9 cellular contexts compared by ENCODE assay signal in genomic region chr9:137128158-137129088, GRCh38. TPM values are rescaled to one million over a fixed set of nuclear protein-coding genes. Genes with fewer than 3 reads are reported as not detected.
A peak's percentile ranks its signal among the peaks of the same experiment; 100 is the strongest.
DNase-seq lines count a peak whose midpoint lies in the region; ATAC-seq and TF ChIP-seq lines count a peak whose summit lies in the region.
"Had no signal": no experiment of that assay in that cellular context is flagged by ENCODE, and none has a peak within 500 bp of the region (broad histone marks: within the 10 kb centered on the region; RNA-seq: fewer than 3 reads in every experiment).

No MANE protein-coding gene starts in this region.

- peak in 1 of 2 donors; percentile 3 for ATAC-seq in naive B cell (ENCODE audit: low read depth in 2 of 2)
- no peak for ATAC-seq in activated CD4-positive, CD25-positive, alpha-beta regulatory T cell treated with anti-CD3 and anti-CD28 coated beads, Interleukin-2, amount 50 U/mL, for 24 hours

- H3K4me3 ChIP-seq in GM12865 (ENCODE audit: low read depth, low read length): peak overlapping the region; percentile 78

- no peak for DNase-seq in GM12865 (ENCODE audit: low read depth)
- peak; percentile 29 for DNase-seq in LHCN-M2 (ENCODE audit: low read depth)
- peak; percentile 18 for DNase-seq in MCF 10A (ENCODE audit: unreplicated experiment)
- no peak for DNase-seq in naive B cell
- DNase-seq in SHP77 (lab: John Stamatoyannopoulos, UW): no peak
- no peak for DNase-seq in mesenteric fat pad (ENCODE audit: low spot score)
- no peak for DNase-seq in ecto neural progenitor cell (ENCODE audit: low spot score)

- H3K27me3 Mint-ChIP-seq in MCF 10A (ENCODE audit: insufficient read depth, unreplicated experiment) (no peaks in the 10 kb centered on the region), naive B cell (peaks cover 0 to 4% (median 0%) of the 10 kb centered on the region in 3 donors)

- TF ChIP-seq CTCF in GM12865 (IDR thresholded peaks at IDR 0.05; ENCODE audit: insufficient read depth, low read depth, low read length, missing control alignments) (no peak), MCF 10A (IDR thresholded peaks at IDR 0.05; ENCODE audit: unreplicated experiment) (no peak)

- POLR2A ChIA-PET in MCF 10A (lab: Yijun Ruan, JAX): interaction anchor here (0.6 to 3.6 kb wide), 23 partner anchors 13 to 479 kb away, joined by 3 to 30 read pairs (median 6); partner anchors contain the start of genes ANAPC2, CLIC3, EXD3 and MAN1B1

- H3K4me3 Mint-ChIP-seq in MCF 10A (ENCODE audit: unreplicated experiment) (peak overlapping the region; percentile 77), naive B cell (peak overlapping the region; percentile 85 to 99 (median 93))

- H3K4me1 Mint-ChIP-seq in MCF 10A (ENCODE audit: insufficient read depth, unreplicated experiment) (peaks cover 18% of the 10 kb centered on the region), naive B cell (peaks cover 29 to 43% (median 34%) of the 10 kb centered on the region in 3 donors)

- CTCF ChIA-PET in MCF 10A (lab: Yijun Ruan, JAX): interaction anchor here (1.0 to 2.2 kb wide), 7 partner anchors 73 to 128 kb away, joined by 3 to 9 read pairs (median 5); partner anchors contain the start of genes CYSRT1, RNF224 and TPRN

- intact Hi-C loops in MCF 10A (cut with micrococcal nuclease): no loop called here

- peaks cover 9% of the 10 kb centered on the region for H3K36me3 Mint-ChIP-seq in MCF 10A (ENCODE audit: insufficient read depth, unreplicated experiment)
- no peaks in the 10 kb centered on the region for H3K36me3 Mint-ChIP-seq in naive B cell

- no peaks in the 10 kb centered on the region for H3K9me3 Mint-ChIP-seq in MCF 10A (ENCODE audit: unreplicated experiment)
- H3K9me3 Mint-ChIP-seq in naive B cell: peaks cover 0 to 2% (median 0%) of the 10 kb centered on the region in 7 donors

- TSS peak; percentile 49 for BruUV-seq in MCF 10A (replicated peaks; lab: Mats Ljungman, UMichigan)

- peak overlapping the region; percentile 77 for H3K27ac Mint-ChIP-seq in MCF 10A (ENCODE audit: low read depth, unreplicated experiment)
- peak overlapping the region; percentile 91 to 100 (median 98) for H3K27ac Mint-ChIP-seq in naive B cell

RNA-seq across cellular contexts. Expression of gene GRIN1, which starts 10.5 kb away (rescaled TPM):
- total RNA-seq in LHCN-M2 (2014; rRNA removed) (0.29 TPM in 1 of 2 replicates, not detected in the other), MCF 10A (2022) (0.61 and 1.4 TPM in 2 replicates), mesenteric fat pad (not detected)
- polyA plus RNA-seq in LHCN-M2 (2012): 0.21 TPM
- not detected for polyA plus RNA-seq in naive B cell (ENCODE audit: low read depth in 6 of 6)

RNA-seq across cellular contexts. Expression of gene DPP7, which starts 13.9 kb away (rescaled TPM):
- total RNA-seq in LHCN-M2 (2014; rRNA removed) (81.8 and 91.5 TPM in 2 replicates), MCF 10A (2022) (139 and 157 TPM in 2 replicates), mesenteric fat pad (150 TPM)
- 92.4 TPM for polyA plus RNA-seq in LHCN-M2 (2012)
- 100 to 1,000 TPM in 4 of 6 donors, 10 to 100 TPM in 2; 71.5 to 142 (median 102) TPM for polyA plus RNA-seq in naive B cell (ENCODE audit: low read depth in 6 of 6)

RNA-seq across cellular contexts. Expression of gene LRRC26, which starts 41.4 kb away (rescaled TPM):
- total RNA-seq in LHCN-M2 (2014; rRNA removed) (not detected in 2 replicates), MCF 10A (2022) (not detected in 2 replicates), mesenteric fat pad (not detected)
- polyA plus RNA-seq in LHCN-M2 (2012): not detected
- not detected for polyA plus RNA-seq in naive B cell (ENCODE audit: low read depth in 6 of 6)
- total RNA-seq: T-helper 1 cell treated with Interleukin-12 subunit alpha and Interleukin-12 subunit beta and Interleukin-4 antibody, amounts not matched to agents 30 ng/mL and 1 ng/mL, for 36 hours had no signal

RNA-seq across cellular contexts. Expression of gene MAN1B1, which starts 41.6 kb away (rescaled TPM):
- total RNA-seq in LHCN-M2 (2014; rRNA removed) (78.4 and 92.8 TPM in 2 replicates), MCF 10A (2022) (46.5 and 49.1 TPM in 2 replicates), mesenteric fat pad (33.0 TPM)
- 56.5 TPM for polyA plus RNA-seq in LHCN-M2 (2012)
- 10 to 100 TPM; 19.6 to 30.4 (median 24.3) TPM for polyA plus RNA-seq in naive B cell (ENCODE audit: low read depth in 6 of 6)

RNA-seq across cellular contexts. Expression of gene TMEM210, which starts 43.4 kb away (rescaled TPM):
- total RNA-seq in LHCN-M2 (2014; rRNA removed) (0.45 TPM in 1 of 2 replicates, not detected in the other), MCF 10A (2022) (not detected in 2 replicates), mesenteric fat pad (not detected)
- polyA plus RNA-seq in LHCN-M2 (2012): not detected
- polyA plus RNA-seq in naive B cell (ENCODE audit: low read depth in 6 of 6): not detected
- total RNA-seq: T-helper 1 cell treated with Interleukin-12 subunit alpha and Interleukin-12 subunit beta and Interleukin-4 antibody, amounts not matched to agents 30 ng/mL and 1 ng/mL, for 36 hours had no signal

Comparison
In these comparisons a context has a peak if more than half of its experiments do, and no peak if none do; other contexts are left out.
1. DNase-seq: peak in LHCN-M2 (single experiment) and MCF 10A (single experiment); none in GM12865 (single experiment), naive B cell (single experiment), SHP77 (0 of 2), mesenteric fat pad (single experiment) and ecto neural progenitor cell (single experiment).